ENCODE assay signal across 18 cellular contexts in genomic region chr1:5879421-5879820, GRCh38.
DNase-seq lines count a peak whose midpoint lies in the region; ATAC-seq and TF ChIP-seq lines count a peak whose summit lies in the region.
"Had no signal": no experiment of that assay in that cellular context is flagged by ENCODE, and none has a peak within 500 bp of the region (broad histone marks: within the 10 kb centered on the region; RNA-seq: fewer than 3 reads in every experiment).

No MANE protein-coding gene starts in this region.

- DNase-seq in NCI-H2171 treated with DMSO at 0.1 percent for 48 hours (lab: John Stamatoyannopoulos, UW) (peak; percentile 24), NCI-H2171 (lab: John Stamatoyannopoulos, UW) (no peak), endothelial cell (ENCODE audit: low spot score) (no peak), nephron progenitor cell (no peak), DMS79 (lab: John Stamatoyannopoulos, UW) (no peak), T-helper 17 cell (no peak)
- DNase-seq in stimulated activated effector memory CD8-positive, alpha-beta T cell treated with anti-CD3 and anti-CD28 coated beads, Interleukin-12 subunit alpha, Interleukin-12 subunit beta, amount 100 ng/mL, for 72 hours (ENCODE audit: low spot score in 2 of 2) = no peak
- DNase-seq: C1 segment of cervical spinal cord; Caco-2; CD4-positive, CD25-positive, alpha-beta regulatory T cell; GDM1; HCEC 1CT; KBM-7 had no signal

- H3K27me3 Mint-ChIP-seq in endothelial cell (ENCODE audit: unreplicated experiment) (peaks cover 1% of the 10 kb centered on the region), nephron progenitor cell (ENCODE audit: low read depth, poor library complexity) (peaks cover 2% of the 10 kb centered on the region), T-helper 17 cell (no peaks in the 10 kb centered on the region)
- H3K27me3 Mint-ChIP-seq: B cell; CD4-positive, CD25-positive, alpha-beta regulatory T cell; CD8-positive, alpha-beta memory T cell; IgD-negative memory B cell had no signal

- ATAC-seq in stimulated activated effector memory CD8-positive, alpha-beta T cell treated with anti-CD3 and anti-CD28 coated beads, Interleukin-12 subunit alpha, Interleukin-12 subunit beta, amount 100 ng/mL, for 72 hours = no peak
- ATAC-seq in T-helper 17 cell (no peak), HG02759 (IDR thresholded peaks at IDR 0.05; ENCODE audit: unreplicated experiment) (no peak)
- ATAC-seq: A549 had no signal

- H3K4me1 Mint-ChIP-seq in endothelial cell (ENCODE audit: unreplicated experiment) (no peaks in the 10 kb centered on the region), nephron progenitor cell (no peaks in the 10 kb centered on the region), T-helper 17 cell (no peaks in the 10 kb centered on the region)
- H3K4me1 Mint-ChIP-seq in stimulated activated effector memory CD8-positive, alpha-beta T cell treated with anti-CD3 and anti-CD28 coated beads, Interleukin-12 subunit alpha, Interleukin-12 subunit beta, amount 100 ng/mL, for 72 hours = peaks cover 10% of the 10 kb centered on the region
- H3K4me1 Mint-ChIP-seq: B cell; CD4-positive, CD25-positive, alpha-beta regulatory T cell; CD8-positive, alpha-beta memory T cell; IgD-negative memory B cell had no signal

- H3K4me3 Mint-ChIP-seq in endothelial cell (ENCODE audit: unreplicated experiment) (peak overlapping the region; percentile 43), nephron progenitor cell (no peak overlapping the region), T-helper 17 cell (no peak overlapping the region)
- no peak overlapping the region for H3K4me3 Mint-ChIP-seq in stimulated activated effector memory CD8-positive, alpha-beta T cell treated with anti-CD3 and anti-CD28 coated beads, Interleukin-12 subunit alpha, Interleukin-12 subunit beta, amount 100 ng/mL, for 72 hours
- H3K4me3 Mint-ChIP-seq: B cell; CD4-positive, CD25-positive, alpha-beta regulatory T cell; CD8-positive, alpha-beta memory T cell had no signal

- H3K9me3 ChIP-seq in T-helper 17 cell (ENCODE audit: control insufficient read depth, low read length, poor library complexity, severe bottlenecking) = no peaks in the 10 kb centered on the region
- H3K9me3 ChIP-seq: A549, Caco-2 had no signal

- H3K9me3 Mint-ChIP-seq in endothelial cell (ENCODE audit: unreplicated experiment) (no peaks in the 10 kb centered on the region), nephron progenitor cell (peaks cover 8% of the 10 kb centered on the region)
- H3K9me3 Mint-ChIP-seq in stimulated activated effector memory CD8-positive, alpha-beta T cell treated with anti-CD3 and anti-CD28 coated beads, Interleukin-12 subunit alpha, Interleukin-12 subunit beta, amount 100 ng/mL, for 72 hours = no peaks in the 10 kb centered on the region
- H3K9me3 Mint-ChIP-seq: CD4-positive, CD25-positive, alpha-beta regulatory T cell; CD8-positive, alpha-beta memory T cell had no signal

- peak overlapping the region; percentile 54 for H3K27ac Mint-ChIP-seq in endothelial cell (ENCODE audit: unreplicated experiment)
- H3K27ac Mint-ChIP-seq in nephron progenitor cell = peak overlapping the region; percentile 55
- H3K27ac Mint-ChIP-seq in stimulated activated effector memory CD8-positive, alpha-beta T cell treated with anti-CD3 and anti-CD28 coated beads, Interleukin-12 subunit alpha, Interleukin-12 subunit beta, amount 100 ng/mL, for 72 hours = peak overlapping the region; percentile 11
- H3K27ac Mint-ChIP-seq in T-helper 17 cell = no peak overlapping the region
- H3K27ac Mint-ChIP-seq: B cell; CD8-positive, alpha-beta memory T cell; IgD-negative memory B cell had no signal

- H3K36me3 Mint-ChIP-seq in endothelial cell (ENCODE audit: low read depth, unreplicated experiment) = peaks cover 18% of the 10 kb centered on the region
- peaks cover 32% of the 10 kb centered on the region for H3K36me3 Mint-ChIP-seq in nephron progenitor cell (ENCODE audit: low read depth)
- H3K36me3 Mint-ChIP-seq in stimulated activated effector memory CD8-positive, alpha-beta T cell treated with anti-CD3 and anti-CD28 coated beads, Interleukin-12 subunit alpha, Interleukin-12 subunit beta, amount 100 ng/mL, for 72 hours = peaks cover 4% of the 10 kb centered on the region
- H3K36me3 Mint-ChIP-seq in T-helper 17 cell (ENCODE audit: low read depth) = peaks cover 2% of the 10 kb centered on the region

- TF ChIP-seq CTCF in endothelial cell (IDR thresholded peaks at IDR 0.05; ENCODE audit: unreplicated experiment) = no peak
- no peak for TF ChIP-seq CTCF in nephron progenitor cell (IDR thresholded peaks at IDR 0.05)
